Comparison of ENCODE assay signal across 20 cellular contexts in the genomic region with DNA sequence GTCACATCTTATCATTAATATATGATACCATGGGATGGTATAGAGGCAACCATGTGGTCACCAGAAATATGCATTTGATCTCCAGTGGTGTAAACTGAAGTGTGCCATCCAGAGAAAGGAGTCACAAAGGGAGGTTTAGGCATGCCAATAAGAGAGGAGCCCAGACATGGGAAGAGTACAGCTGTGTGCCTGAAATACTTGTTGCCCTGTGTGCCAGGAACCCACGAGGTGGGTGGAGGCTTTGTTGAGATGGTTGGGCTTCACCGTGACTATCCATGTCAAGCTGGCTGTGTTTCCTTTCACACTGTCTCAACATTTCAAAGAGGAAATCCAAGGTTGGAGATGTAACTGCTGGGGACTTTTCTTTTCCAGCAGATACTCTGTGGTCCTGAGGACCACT. TPM values are rescaled to one million over a fixed set of nuclear protein-coding genes. Genes with fewer than 3 reads are reported as not detected.
DNase-seq lines count a peak whose midpoint lies in the region; ATAC-seq and TF ChIP-seq lines count a peak whose summit lies in the region.
"Had no signal": no experiment of that assay in that cellular context is flagged by ENCODE, and none has a peak within 500 bp of the region (broad histone marks: within the 10 kb centered on the region; RNA-seq: fewer than 3 reads in every experiment).

No MANE protein-coding gene starts in this region.

- TF ChIP-seq POLR2A in heart left ventricle (IDR thresholded peaks at IDR 0.05): no peak

- CTCF ChIA-PET in HEK293 (lab: Yijun Ruan, JAX): no interaction called here

- 15 to 45% (median 29%) methylated on average over 2 of the region's 2 CpGs for WGBS in heart left ventricle, 4 donors

- H3K27ac ChIP-seq in heart left ventricle: no peak overlapping the region
- H3K27ac ChIP-seq in right atrium auricular region: no peak overlapping the region
- H3K27ac ChIP-seq in HEK293 (ENCODE audit: extremely low read depth, low read depth, low read length): no peak overlapping the region
- H3K27ac ChIP-seq: A549; BLaER1 treated with 17β-estradiol and CSF1 and Interleukin-3, amounts not matched to agents 10 nM and 100 nM had no signal

- H3K36me3 ChIP-seq in heart left ventricle (no peaks in the 10 kb centered on the region), right atrium auricular region (no peaks in the 10 kb centered on the region), HEK293 (ENCODE audit: control insufficient read depth in 2 of 2, insufficient read depth in 1 of 2, low read length in 2 of 2) (no peaks in the 10 kb centered on the region), MG63 (no peaks in the 10 kb centered on the region)
- H3K36me3 ChIP-seq: BE2C; BLaER1 treated with 17β-estradiol and CSF1 and Interleukin-3, amounts not matched to agents 10 nM and 100 nM; HAP-1 had no signal

- H3K9me3 ChIP-seq in heart left ventricle: no peaks in the 10 kb centered on the region
- H3K9me3 ChIP-seq in right atrium auricular region: no peaks in the 10 kb centered on the region
- H3K9me3 ChIP-seq in HEK293 (ENCODE audit: control insufficient read depth, insufficient read depth, low read depth, low read length): no peaks in the 10 kb centered on the region
- H3K9me3 ChIP-seq in MG63: no peaks in the 10 kb centered on the region
- H3K9me3 ChIP-seq: A549, BE2C, HAP-1 had no signal

- intact Hi-C loops in heart left ventricle (cut with DNase I): no loop called here

- H3K27me3 ChIP-seq in heart left ventricle (no peaks in the 10 kb centered on the region), right atrium auricular region (no peaks in the 10 kb centered on the region), MG63 (no peaks in the 10 kb centered on the region)
- H3K27me3 ChIP-seq: BE2C; BLaER1 treated with 17β-estradiol and CSF1 and Interleukin-3, amounts not matched to agents 10 nM and 100 nM had no signal

- H3K4me3 ChIP-seq in heart left ventricle (no peak overlapping the region), right atrium auricular region (no peak overlapping the region), HEK293 (ENCODE audit: low read depth, low read length) (no peak overlapping the region), MG63 (no peak overlapping the region)
- H3K4me3 ChIP-seq: A549; BLaER1 treated with 17β-estradiol and CSF1 and Interleukin-3, amounts not matched to agents 10 nM and 100 nM; HAP-1 had no signal

- peaks cover 0 to 4% (median 0%) of the 10 kb centered on the region in 12 donors for H3K4me1 ChIP-seq in heart left ventricle
- no peaks in the 10 kb centered on the region for H3K4me1 ChIP-seq in right atrium auricular region
- no peaks in the 10 kb centered on the region for H3K4me1 ChIP-seq in HEK293 (ENCODE audit: control insufficient read depth, insufficient read depth, low read length)
- H3K4me1 ChIP-seq: A549, BE2C, HAP-1 had no signal

- ATAC-seq in heart left ventricle: peak in 3 of 4 donors; percentile 26 to 55 (median 53)
- ATAC-seq: A549 had no signal

- POLR2A ChIA-PET in HEK293 (lab: Yijun Ruan, JAX): no interaction called here

- TF ChIP-seq CTCF in heart left ventricle (IDR thresholded peaks at IDR 0.05) (no peak), right atrium auricular region (IDR thresholded peaks at IDR 0.05) (no peak), HEK293 (tag by site-specific recombination; IDR thresholded peaks at IDR 0.05) (no peak), GM20000 (IDR thresholded peaks at IDR 0.05; ENCODE audit: extremely low read depth, missing control alignments) (no peak)

- peak in 1 of 5 donors; percentile 47 for DNase-seq in heart left ventricle
- DNase-seq in right atrium auricular region (ENCODE audit: low spot score): no peak
- DNase-seq in islet precursor cell: peak; percentile 12
- no peak for DNase-seq in GM20000 (ENCODE audit: low spot score)
- no peak for DNase-seq in MG63
- DNase-seq: 8988T; ACHN; AML-193; BE2C; CD4-positive, alpha-beta T cell; CD8-positive, alpha-beta memory T cell; DMS 273 treated with DMSO at 0.1 percent for 48 hours; DMS79 treated with DMSO at 0.1 percent for 48 hours; GF-D8; GOT3 had no signal

TF ChIP-seq in HEK293, 187 proteins besides CTCF, POLR2A, EP300 and RAD21:
- TF ChIP-seq, protein P1, sequence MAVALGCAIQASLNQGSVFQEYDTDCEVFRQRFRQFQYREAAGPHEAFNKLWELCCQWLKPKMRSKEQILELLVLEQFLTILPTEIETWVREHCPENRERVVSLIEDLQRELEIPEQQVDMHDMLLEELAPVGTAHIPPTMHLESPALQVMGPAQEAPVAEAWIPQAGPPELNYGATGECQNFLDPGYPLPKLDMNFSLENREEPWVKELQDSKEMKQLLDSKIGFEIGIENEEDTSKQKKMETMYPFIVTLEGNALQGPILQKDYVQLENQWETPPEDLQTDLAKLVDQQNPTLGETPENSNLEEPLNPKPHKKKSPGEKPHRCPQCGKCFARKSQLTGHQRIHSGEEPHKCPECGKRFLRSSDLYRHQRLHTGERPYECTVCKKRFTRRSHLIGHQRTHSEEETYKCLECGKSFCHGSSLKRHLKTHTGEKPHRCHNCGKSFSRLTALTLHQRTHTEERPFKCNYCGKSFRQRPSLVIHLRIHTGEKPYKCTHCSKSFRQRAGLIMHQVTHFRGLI (tag by site-specific recombination; IDR thresholded peaks at IDR 0.05): peak; percentile 84; the same call in 1 of the 2 replicates
- TF ChIP-seq KLF16 (tag by site-specific recombination; IDR thresholded peaks at IDR 0.05) (no peak), ZNF394 (tag by site-specific recombination; IDR thresholded peaks at IDR 0.05; ENCODE audit: borderline replicate concordance) (no peak)
TF ChIP-seq in HEK293: peak in this region for 1.

RNA-seq across cellular contexts. Expression of a gene that starts 43.5 kb away (rescaled TPM):
- total RNA-seq in heart left ventricle (10 to 100 TPM in 6 of 9 donors, 1 to 10 TPM in 3; 7.2 to 25.1 (median 12.8) TPM), right atrium auricular region (10 to 100 TPM; 10.9 to 17.2 TPM)
- 10 to 100 TPM in 1 of 2 donors, under 1 TPM in 1; 0.17 to 18.8 TPM for polyA plus RNA-seq in heart left ventricle
- total RNA-seq in MG63 (2014; rRNA removed; shearing (Covaris generic); ENCODE audit: low replicate concordance): 1.2 and 2.0 TPM in 2 replicates
- total RNA-seq: CD8-positive, alpha-beta memory T cell; G401 had no signal
- polyA plus RNA-seq: CD8-positive, alpha-beta memory T cell had no signal
